ENCODE assay signal across 16 cellular contexts in genomic region chr2:113977060-113977659, GRCh38.
DNase-seq lines count a peak whose midpoint lies in the region; ATAC-seq and TF ChIP-seq lines count a peak whose summit lies in the region.
"Had no signal": no experiment of that assay in that cellular context is flagged by ENCODE, and none has a peak within 500 bp of the region (broad histone marks: within the 10 kb centered on the region; RNA-seq: fewer than 3 reads in every experiment).

No MANE protein-coding gene starts in this region.

- peaks cover 30 to 32% of the 10 kb centered on the region in 2 donors for H3K36me3 Mint-ChIP-seq in CD4-positive, alpha-beta memory T cell
- H3K36me3 Mint-ChIP-seq in IgD-negative memory B cell (peaks cover 6% of the 10 kb centered on the region), brain (peaks cover 7% of the 10 kb centered on the region)
- peaks cover 20% of the 10 kb centered on the region for H3K36me3 Mint-ChIP-seq in effector memory CD8-positive, alpha-beta T cell (ENCODE audit: insufficient read depth)

- no peaks in the 10 kb centered on the region for H3K27me3 ChIP-seq in CD4-positive, alpha-beta memory T cell (ENCODE audit: insufficient read depth, low read length)
- H3K27me3 ChIP-seq: ascending aorta, neural progenitor cell had no signal

- no peak overlapping the region for H3K4me3 Mint-ChIP-seq in CD4-positive, alpha-beta memory T cell
- H3K4me3 Mint-ChIP-seq in IgD-negative memory B cell (peak overlapping the region in 1 of 4 donors; percentile 45), brain (no peak overlapping the region)
- H3K4me3 Mint-ChIP-seq in effector memory CD8-positive, alpha-beta T cell, result no peak overlapping the region
- H3K4me3 Mint-ChIP-seq: activated CD8-positive, alpha-beta T cell treated with anti-CD3 and anti-CD28 coated beads for 36 hours; neural progenitor cell; stimulated activated naive B cell treated with anti-CD40 and anti-IgM and Interleukin-4, amounts not matched to agents 10 μg/mL and 1 μg/mL and 100 μg/mL, for 72 hours had no signal

- no peak overlapping the region for H3K4me3 ChIP-seq in CD4-positive, alpha-beta memory T cell (ENCODE audit: low read length in 2 of 2)
- H3K4me3 ChIP-seq in mesodermal cell (ENCODE audit: extremely low read depth, insufficient read depth, low read length, poor library complexity, severe bottlenecking), result no peak overlapping the region
- H3K4me3 ChIP-seq: ascending aorta, lung, neural progenitor cell had no signal

- H3K4me1 Mint-ChIP-seq in CD4-positive, alpha-beta memory T cell, result peaks cover 0 to 17% (median 9%) of the 10 kb centered on the region in 4 donors
- H3K4me1 Mint-ChIP-seq in IgD-negative memory B cell, result peaks cover 0 to 7% (median 6%) of the 10 kb centered on the region in 3 donors
- H3K4me1 Mint-ChIP-seq in brain, result peaks cover 31% of the 10 kb centered on the region
- peaks cover 2 to 5% of the 10 kb centered on the region in 2 donors for H3K4me1 Mint-ChIP-seq in effector memory CD8-positive, alpha-beta T cell (ENCODE audit: low read depth in 2 of 2)

- no peak for ATAC-seq in GM18909 (IDR thresholded peaks at IDR 0.05; ENCODE audit: poor library complexity, unreplicated experiment)
- no peak for ATAC-seq in effector memory CD8-positive, alpha-beta T cell (replicated peaks)

- peak overlapping the region in 4 of 7 donors; percentile 39 to 73 (median 68) for H3K27ac Mint-ChIP-seq in CD4-positive, alpha-beta memory T cell
- peak overlapping the region in 2 of 3 donors; percentile 69 to 87 for H3K27ac Mint-ChIP-seq in IgD-negative memory B cell
- H3K27ac Mint-ChIP-seq in brain, result peak overlapping the region; percentile 10 to 85 (median 66)
- peak overlapping the region in 1 of 2 donors; percentile 73 for H3K27ac Mint-ChIP-seq in effector memory CD8-positive, alpha-beta T cell

- 95% methylated on average over 6 to 7 of the region's 8 CpGs for WGBS in mesodermal cell (ENCODE audit: insufficient coverage in 2 of 2), 2 experiments

- H3K4me1 ChIP-seq in CD4-positive, alpha-beta memory T cell (ENCODE audit: insufficient read depth, low read length), result no peaks in the 10 kb centered on the region
- H3K4me1 ChIP-seq in mesodermal cell (ENCODE audit: control insufficient read depth, insufficient read depth, low read length, poor library complexity, severe bottlenecking), result peaks cover 11% of the 10 kb centered on the region
- H3K4me1 ChIP-seq: ascending aorta had no signal

- DNase-seq in CD4-positive, alpha-beta memory T cell, result no peak
- DNase-seq in pons (ENCODE audit: low spot score) (no peak), GM10248 (ENCODE audit: extremely low spot score) (no peak)
- no peak for DNase-seq in effector memory CD8-positive, alpha-beta T cell
- DNase-seq: activated CD8-positive, alpha-beta T cell treated with anti-CD3 and anti-CD28 coated beads for 36 hours; GOT3; NCI-H1092; OCI-M1; stimulated activated naive B cell treated with anti-CD40 and anti-IgM and Interleukin-4, amounts not matched to agents 10 μg/mL and 1 μg/mL and 100 μg/mL, for 72 hours had no signal

- no peak overlapping the region for H3K27ac ChIP-seq in CD4-positive, alpha-beta memory T cell (ENCODE audit: low read depth, low read length)
- peak overlapping the region; percentile 81 for H3K27ac ChIP-seq in mesodermal cell (ENCODE audit: low read depth, low read length, severe bottlenecking)
- H3K27ac ChIP-seq: ascending aorta, neural progenitor cell had no signal

- CTCF ChIA-PET in CD4-positive, alpha-beta memory T cell (lab: Charles Lee; ENCODE audit: partially characterized antibody), result interaction anchor here (1.2 kb wide), 1 partner anchor 17 kb away, joined by 3 read pairs; no protein-coding TSS in a partner anchor
- CTCF ChIA-PET in GM10248 (lab: Yijun Ruan, JAX), result interaction anchor here (1.0 to 5.3 kb wide), 6 partner anchors 9 to 574 kb away, joined by 3 to 32 read pairs (median 4); no protein-coding TSS in a partner anchor

- intact Hi-C loops in CD4-positive, alpha-beta memory T cell (cut with micrococcal nuclease), result no loop called here

- TF ChIP-seq CTCF in brain (conservative IDR thresholded peaks at IDR 0.05), result no peak
- no peak for TF ChIP-seq CTCF in GM10248 (IDR thresholded peaks at IDR 0.05; ENCODE audit: control extremely low read depth, extremely low read depth, low read depth, missing control alignments)

- H3K27me3 Mint-ChIP-seq in CD4-positive, alpha-beta memory T cell, result no peaks in the 10 kb centered on the region
- H3K27me3 Mint-ChIP-seq in IgD-negative memory B cell, result no peaks in the 10 kb centered on the region
- peaks cover 3% of the 10 kb centered on the region for H3K27me3 Mint-ChIP-seq in brain
- H3K27me3 Mint-ChIP-seq in effector memory CD8-positive, alpha-beta T cell, result no peaks in the 10 kb centered on the region
- H3K27me3 Mint-ChIP-seq: activated CD8-positive, alpha-beta T cell treated with anti-CD3 and anti-CD28 coated beads for 36 hours; stimulated activated naive B cell treated with anti-CD40 and anti-IgM and Interleukin-4, amounts not matched to agents 10 μg/mL and 1 μg/mL and 100 μg/mL, for 72 hours had no signal

- peaks cover 0 to 10% (median 0%) of the 10 kb centered on the region in 8 donors for H3K9me3 Mint-ChIP-seq in CD4-positive, alpha-beta memory T cell
- H3K9me3 Mint-ChIP-seq in IgD-negative memory B cell (peaks cover 0 to 2% (median 0%) of the 10 kb centered on the region in 3 donors), brain (peaks cover 5 to 10% (median 7%) of the 10 kb centered on the region in 5 experiments)
- H3K9me3 Mint-ChIP-seq in effector memory CD8-positive, alpha-beta T cell, result peaks cover 0 to 2% of the 10 kb centered on the region in 2 donors

- no peaks in the 10 kb centered on the region for H3K9me3 ChIP-seq in CD4-positive, alpha-beta memory T cell (ENCODE audit: control insufficient read depth in 1 of 2, low read length in 2 of 2)
- peaks cover 10% of the 10 kb centered on the region for H3K9me3 ChIP-seq in mesodermal cell (ENCODE audit: control insufficient read depth, low read length)
- H3K9me3 ChIP-seq: ascending aorta had no signal

- H3K36me3 ChIP-seq in CD4-positive, alpha-beta memory T cell (ENCODE audit: insufficient read depth, low read length), result peaks cover 8% of the 10 kb centered on the region
- H3K36me3 ChIP-seq in mesodermal cell (ENCODE audit: control insufficient read depth, insufficient read depth, low read length), result peaks cover 18% of the 10 kb centered on the region
- H3K36me3 ChIP-seq: neural progenitor cell had no signal

- POLR2A ChIA-PET in CD4-positive, alpha-beta memory T cell (lab: Charles Lee; ENCODE audit: partially characterized antibody), result interaction anchor here (0.9 kb wide), 1 partner anchor 42 kb away, joined by 3 read pairs; no protein-coding TSS in a partner anchor
- POLR2A ChIA-PET in GM10248 (lab: Yijun Ruan, JAX), result no interaction called here
